Comparison of ENCODE assay signal across 13 cellular contexts in genomic region chr4:38503689-38504395, GRCh38.
DNase-seq lines count a peak whose midpoint lies in the region; ATAC-seq and TF ChIP-seq lines count a peak whose summit lies in the region.
"Had no signal": no experiment of that assay in that cellular context is flagged by ENCODE, and none has a peak within 500 bp of the region (broad histone marks: within the 10 kb centered on the region; RNA-seq: fewer than 3 reads in every experiment).

No MANE protein-coding gene starts in this region.

- H4K20me1 ChIP-seq in Karpas-422 (ENCODE audit: insufficient read depth, low read depth, low read length): no peaks in the 10 kb centered on the region

- peak overlapping the region; percentile 61 for H3K4me2 ChIP-seq in Karpas-422 (ENCODE audit: low read depth, low read length, poor library complexity, severe bottlenecking)

- no peak overlapping the region for H3K27ac ChIP-seq in Karpas-422 (ENCODE audit: low read length)
- H3K27ac ChIP-seq: esophagus squamous epithelium had no signal

- peak overlapping the region; percentile 45 for H3K4me3 ChIP-seq in Karpas-422 (ENCODE audit: low read length)
- H3K4me3 ChIP-seq: esophagus squamous epithelium had no signal

- H3K4me1 ChIP-seq in Karpas-422 (ENCODE audit: low read length): peaks cover 14% of the 10 kb centered on the region
- H3K4me1 ChIP-seq: esophagus squamous epithelium had no signal

- no peaks in the 10 kb centered on the region for H3K79me2 ChIP-seq in Karpas-422 (ENCODE audit: low read length)

- in situ Hi-C loops in GM13976 (cut with MboI; ENCODE audit: low sequenced_read_pairs, unreplicated experiment): no loop called here

- H3K27me3 ChIP-seq in Karpas-422 (ENCODE audit: low read length): 0 out of 2 replicates have a peak, but pooled peaks cover 3% of the 10 kb centered on the region
- H3K27me3 ChIP-seq: esophagus squamous epithelium had no signal

- DNase-seq in GM13976 (ENCODE audit: low spot score) (peak; percentile 56), Karpas-422 (peak; percentile 84), NCI-H187 treated with DMSO at 0.1 percent for 48 hours (lab: John Stamatoyannopoulos, UW) (no peak), NCI-H446 treated with DMSO at 0.1 percent for 48 hours (lab: John Stamatoyannopoulos, UW) (no peak), DMS53 (lab: John Stamatoyannopoulos, UW) (no peak)
- DNase-seq in activated CD8-positive, alpha-beta memory T cell treated with anti-CD3 and anti-CD28 coated beads for 24 hours: no peak
- DNase-seq: COR-L47, esophagus squamous epithelium, islet precursor cell, NCI-H1436 had no signal

- TF ChIP-seq CTCF in GM13976 (IDR thresholded peaks at IDR 0.05; ENCODE audit: borderline replicate concordance, control extremely low read depth, extremely low read depth, insufficient read depth, missing control alignments): no peak

- H2AFZ ChIP-seq in Karpas-422 (ENCODE audit: low read length): no peak overlapping the region

- H3K9me2 ChIP-seq in Karpas-422 (replicated peaks; ENCODE audit: insufficient read depth, low read length): no peaks in the 10 kb centered on the region

- no peak overlapping the region for H3K9ac ChIP-seq in Karpas-422 (ENCODE audit: low read length)

- H3K9me3 ChIP-seq in Karpas-422 (ENCODE audit: low read length): no peaks in the 10 kb centered on the region
- H3K9me3 ChIP-seq: esophagus squamous epithelium had no signal

- H3K36me3 ChIP-seq in Karpas-422 (ENCODE audit: insufficient read depth, low read length): no peaks in the 10 kb centered on the region
- H3K36me3 ChIP-seq: esophagus squamous epithelium had no signal

- ATAC-seq in GM19397 (IDR thresholded peaks at IDR 0.05; ENCODE audit: unreplicated experiment) (peak; percentile 79), HG02885 (IDR thresholded peaks at IDR 0.05; ENCODE audit: poor library complexity, unreplicated experiment) (peak; percentile 90)
- ATAC-seq: HCT116 had no signal

Comparison
In these comparisons a context has a peak if more than half of its experiments do, and no peak if none do; other contexts are left out.
1. DNase-seq: peak in GM13976 (single experiment) and Karpas-422 (single experiment); none in NCI-H187 treated with DMSO at 0.1 percent for 48 hours (single experiment), NCI-H446 treated with DMSO at 0.1 percent for 48 hours (single experiment), DMS53 (single experiment) and activated CD8-positive, alpha-beta memory T cell treated with anti-CD3 and anti-CD28 coated beads for 24 hours (single experiment).